8 cellular contexts compared by ENCODE assay signal in the genomic region with DNA sequence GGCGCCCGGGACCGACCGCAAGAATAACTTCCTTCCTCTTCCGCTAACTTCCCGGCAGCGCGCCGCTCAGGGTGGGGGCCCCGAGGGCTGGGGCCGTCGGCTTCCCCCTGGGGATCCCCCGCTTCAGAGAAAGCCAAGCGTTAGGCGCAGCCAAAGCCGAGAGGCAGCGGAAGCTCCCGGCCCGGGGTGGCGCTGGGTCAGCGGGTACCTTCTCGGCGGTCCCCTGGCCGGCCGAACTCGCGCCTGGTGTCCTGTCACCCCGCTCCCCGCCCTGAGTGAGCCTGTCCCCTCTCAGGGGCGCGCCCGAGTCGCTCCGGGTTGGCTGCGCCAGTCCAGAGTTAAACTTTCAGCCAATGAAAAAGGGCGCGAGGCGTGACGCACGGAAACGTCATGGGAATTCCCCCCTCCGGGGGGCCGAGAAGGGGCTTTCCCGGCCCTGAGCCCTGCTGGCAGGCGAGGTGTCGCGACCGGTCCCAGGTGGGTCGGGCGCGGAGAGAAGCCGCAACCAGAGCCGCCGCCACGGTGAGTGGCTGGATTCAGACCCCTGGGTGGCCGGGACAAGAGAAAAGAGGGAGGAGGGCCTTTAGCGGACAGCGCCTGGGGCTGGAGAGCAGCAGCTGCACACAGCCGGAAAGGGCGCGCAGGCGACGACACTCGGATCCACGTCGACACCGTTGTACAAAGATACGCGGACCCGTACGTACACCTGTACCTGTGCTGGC. TPM values are rescaled to one million over a fixed set of nuclear protein-coding genes. Genes with fewer than 3 reads are reported as not detected.
DNase-seq lines count a peak whose midpoint lies in the region; ATAC-seq and TF ChIP-seq lines count a peak whose summit lies in the region.

No MANE protein-coding gene starts in this region.

- H3K9ac ChIP-seq in duodenal mucosa (ENCODE audit: low read depth in 1 of 2, low read length in 2 of 2): peak overlapping the region; percentile 87 to 98

- peak; percentile 95 for DNase-seq in AG20443 (ENCODE audit: low spot score)
- peak; percentile 77 for DNase-seq in NCI-H748 (lab: John Stamatoyannopoulos, UW; ENCODE audit: unreplicated experiment)
- peak; percentile 99 for DNase-seq in activated CD4-positive, alpha-beta memory T cell treated with anti-CD3 and anti-CD28 coated beads for 36 hours
- DNase-seq in lung (ENCODE audit: low spot score): peak; percentile 96
- peak; percentile 98 for DNase-seq in stimulated activated CD4-positive, alpha-beta T cell treated with anti-CD3 and anti-CD28 coated beads, TNF-alpha, amount 100 ng/mL, for 24 hours (ENCODE audit: low read depth in 3 of 3)

- peak overlapping the region; percentile 99 for H3K27ac Mint-ChIP-seq in activated CD4-positive, alpha-beta memory T cell treated with anti-CD3 and anti-CD28 coated beads for 36 hours

- POLR2A ChIA-PET in activated CD4-positive, alpha-beta memory T cell treated with anti-CD3 and anti-CD28 coated beads for 36 hours (lab: Charles Lee): interaction anchor here (0.7 to 7.9 kb wide), 27 partner anchors 9 to 279 kb away, joined by 3 to 84 read pairs (median 4); a partner anchor contains a TSS

- CTCF ChIA-PET in activated CD4-positive, alpha-beta memory T cell treated with anti-CD3 and anti-CD28 coated beads for 36 hours (lab: Charles Lee): interaction anchor here (0.7 to 13.2 kb wide), 23 partner anchors 11 to 248 kb away, joined by 3 to 213 read pairs (median 6); a partner anchor contains a TSS

- peak overlapping the region; percentile 94 for H3K4me3 Mint-ChIP-seq in activated CD4-positive, alpha-beta memory T cell treated with anti-CD3 and anti-CD28 coated beads for 36 hours

- peak overlapping the region; percentile 97 for H3K27ac ChIP-seq in duodenal mucosa (ENCODE audit: low read depth, low read length)
- H3K27ac ChIP-seq in lung (ENCODE audit: low read depth in 1 of 2, low read length in 1 of 2): peak overlapping the region; percentile 94 to 99

- H3K4me1 ChIP-seq in duodenal mucosa (ENCODE audit: control insufficient read depth in 1 of 2, insufficient read depth in 2 of 2, low read length in 2 of 2): peaks cover 15 to 23% of the 10 kb centered on the region in 2 donors
- peaks cover 0 to 11% of the 10 kb centered on the region in 2 donors for H3K4me1 ChIP-seq in lung (ENCODE audit: control insufficient read depth in 2 of 2, insufficient read depth in 2 of 2, low read length in 2 of 2)

- ATAC-seq in GM18868 (IDR thresholded peaks at IDR 0.05; ENCODE audit: unreplicated experiment) (peak; percentile 78), HG03103 (IDR thresholded peaks at IDR 0.05; ENCODE audit: low read depth, unreplicated experiment) (peak; percentile 66), lung (ENCODE audit: insufficient read depth, low FRiP score) (peak; percentile 86)

- peaks cover 7 to 12% of the 10 kb centered on the region in 2 donors for H3K36me3 ChIP-seq in duodenal mucosa (ENCODE audit: control insufficient read depth in 1 of 2, insufficient read depth in 2 of 2, low read length in 2 of 2)
- peaks cover 0 to 11% of the 10 kb centered on the region in 2 donors for H3K36me3 ChIP-seq in lung (ENCODE audit: control insufficient read depth in 2 of 2, insufficient read depth in 2 of 2, low read length in 2 of 2)

- H3K27me3 Mint-ChIP-seq in activated CD4-positive, alpha-beta memory T cell treated with anti-CD3 and anti-CD28 coated beads for 36 hours: no peaks in the 10 kb centered on the region

- peak; percentile 84 for TF ChIP-seq CTCF in lung (IDR thresholded peaks at IDR 0.05; ENCODE audit: control extremely low read depth, extremely low read depth)

- H3K9me3 ChIP-seq in duodenal mucosa (ENCODE audit: control insufficient read depth in 1 of 2, low read length in 2 of 2) (no peaks in the 10 kb centered on the region), lung (ENCODE audit: control insufficient read depth in 2 of 2, insufficient read depth in 1 of 2, low read length in 1 of 2) (no peaks in the 10 kb centered on the region)

- peaks cover 39% of the 10 kb centered on the region for H3K4me1 Mint-ChIP-seq in activated CD4-positive, alpha-beta memory T cell treated with anti-CD3 and anti-CD28 coated beads for 36 hours (ENCODE audit: low read depth)

- H3K27me3 ChIP-seq in duodenal mucosa (ENCODE audit: control insufficient read depth in 1 of 2, insufficient read depth in 2 of 2, low read length in 2 of 2) (no peaks in the 10 kb centered on the region), lung (ENCODE audit: control insufficient read depth, insufficient read depth) (no peaks in the 10 kb centered on the region)

- intact Hi-C loops in activated CD4-positive, alpha-beta memory T cell treated with anti-CD3 and anti-CD28 coated beads for 36 hours (cut with micrococcal nuclease): loop anchor here (1.0 to 5.0 kb wide), 10 partner anchors 27 to 249 kb away; a partner anchor contains a TSS

- H3K36me3 Mint-ChIP-seq in activated CD4-positive, alpha-beta memory T cell treated with anti-CD3 and anti-CD28 coated beads for 36 hours: peaks cover 42% of the 10 kb centered on the region

- WGBS in lung, 2 donors: 0% methylated on average over 60 to 71 of the region's 71 CpGs

- H3K4me3 ChIP-seq in duodenal mucosa (ENCODE audit: low read depth in 1 of 2, low read length in 2 of 2) (peak overlapping the region; percentile 99), lung (peak overlapping the region; percentile 56)

- H3K9me3 Mint-ChIP-seq in activated CD4-positive, alpha-beta memory T cell treated with anti-CD3 and anti-CD28 coated beads for 36 hours: no peaks in the 10 kb centered on the region

RNA-seq across cellular contexts. Expression of a gene that starts 1.3 kb away (rescaled TPM):
- 100 to 1,000 TPM; 241 to 242 TPM for total RNA-seq in activated CD4-positive, alpha-beta memory T cell treated with anti-CD3 and anti-CD28 coated beads for 36 hours
- total RNA-seq in lung: 10 to 100 TPM; 48.2 to 52.8 TPM
- 100 to 1,000 TPM in 1 of 2 donors, 10 to 100 TPM in 1; 34.6 to 114 TPM for polyA plus RNA-seq in lung

RNA-seq across cellular contexts. Expression of a gene that starts 24.3 kb away (rescaled TPM):
- 1 to 10 TPM; 4.2 to 4.4 TPM for total RNA-seq in activated CD4-positive, alpha-beta memory T cell treated with anti-CD3 and anti-CD28 coated beads for 36 hours
- total RNA-seq in lung: 1 to 10 TPM; 4.6 to 5.3 TPM
- 1 to 10 TPM; 1.1 to 1.9 TPM for polyA plus RNA-seq in lung

RNA-seq across cellular contexts. Expression of a gene that starts 26.4 kb away (rescaled TPM):
- total RNA-seq in activated CD4-positive, alpha-beta memory T cell treated with anti-CD3 and anti-CD28 coated beads for 36 hours: 10 to 100 TPM; 10.8 to 11.4 TPM
- 10 to 100 TPM in 1 of 2 donors, 1 to 10 TPM in 1; 9.4 to 23.6 TPM for total RNA-seq in lung
- polyA plus RNA-seq in lung: 10 to 100 TPM; 13.7 to 40.4 TPM

RNA-seq across cellular contexts. Expression of a gene that starts 38.1 kb away (rescaled TPM):
- 10 to 100 TPM; 68.6 to 68.9 TPM for total RNA-seq in activated CD4-positive, alpha-beta memory T cell treated with anti-CD3 and anti-CD28 coated beads for 36 hours
- total RNA-seq in lung: 10 to 100 TPM; 33.4 to 46.0 TPM
- polyA plus RNA-seq in lung: 10 to 100 TPM; 42.1 to 63.8 TPM

RNA-seq across cellular contexts. Expression of a gene that starts 57.1 kb away (rescaled TPM):
- total RNA-seq in activated CD4-positive, alpha-beta memory T cell treated with anti-CD3 and anti-CD28 coated beads for 36 hours: under 1 TPM; 0.19 to 0.48 TPM
- 10 to 100 TPM in 1 of 2 donors, 1 to 10 TPM in 1; 6.0 to 20.4 TPM for total RNA-seq in lung
- polyA plus RNA-seq in lung: 1 to 10 TPM; 3.9 to 6.4 TPM

Comparison
In these comparisons a context has a peak if more than half of its experiments do, and no peak if none do; other contexts are left out.
1. Peak in every context shown above with its lines: DNase-seq, ATAC-seq, H3K4me3 ChIP-seq and H3K27ac ChIP-seq.
2. RNA of a gene that starts 1.3 kb away (total RNA-seq): 241 to 242 TPM in activated CD4-positive, alpha-beta memory T cell treated with anti-CD3 and anti-CD28 coated beads for 36 hours; 48.2 to 52.8 TPM in lung; every median in the first group is over 4 times any median in the second.